19 cellular contexts compared by ENCODE assay signal in genomic region chr20:51668515-51668914, GRCh38.
"Had no signal": no experiment of that assay in that cellular context is flagged by ENCODE, and none has a peak within 500 bp of the region (broad histone marks: within the 10 kb centered on the region; RNA-seq: fewer than 3 reads in every experiment).

No MANE protein-coding gene starts in this region.

- DNase-seq: dermis blood vessel endothelial cell; effector memory CD4-positive, alpha-beta T cell; foreskin keratinocyte; heart left ventricle; islet precursor cell; kidney glomerular epithelial cell; left colon; left ventricle myocardium superior; nucleus accumbens; psoas muscle; right cardiac atrium; stimulated activated CD4-positive, alpha-beta T cell treated with anti-CD3 and anti-CD28 coated beads, Interleukin-15, amount 100 ng/mL, for 24 hours; stimulated activated CD4-positive, alpha-beta T cell treated with anti-CD3 and anti-CD28 coated beads, Interleukin-2, amount 100 ng/mL, for 48 hours; stimulated activated naive B cell treated with anti-CD40 and anti-IgM and Interleukin-4, amounts not matched to agents 10 μg/mL and 1 μg/mL and 100 μg/mL, for 72 hours; upper lobe of left lung had no signal

- H3K4me3 Mint-ChIP-seq: memory B cell; nephron; stimulated activated naive B cell treated with anti-CD40 and anti-IgM and Interleukin-4, amounts not matched to agents 10 μg/mL and 1 μg/mL and 100 μg/mL, for 72 hours; stimulated activated naive CD8-positive, alpha-beta T cell treated with anti-CD3 and anti-CD28 coated beads, Interleukin-15, Interleukin-2, amounts not matched to agents 100 ng/mL and 50 ng/mL, for 24 hours had no signal

- ATAC-seq: foreskin keratinocyte; gastroesophageal sphincter; heart left ventricle; left colon; left ventricle myocardium superior; psoas muscle; right cardiac atrium; stimulated activated naive B cell treated with anti-CD40 and anti-IgM and Interleukin-4, amounts not matched to agents 10 μg/mL and 1 μg/mL and 100 μg/mL, for 72 hours had no signal

- H3K4me1 Mint-ChIP-seq: nephron had no signal

- H3K27ac Mint-ChIP-seq: memory B cell; nephron; stimulated activated naive B cell treated with anti-CD40 and anti-IgM and Interleukin-4, amounts not matched to agents 10 μg/mL and 1 μg/mL and 100 μg/mL, for 72 hours; stimulated activated naive CD8-positive, alpha-beta T cell treated with anti-CD3 and anti-CD28 coated beads, Interleukin-15, Interleukin-2, amounts not matched to agents 100 ng/mL and 50 ng/mL, for 24 hours had no signal

- H3K9me3 Mint-ChIP-seq: memory B cell; nephron; stimulated activated naive B cell treated with anti-CD40 and anti-IgM and Interleukin-4, amounts not matched to agents 10 μg/mL and 1 μg/mL and 100 μg/mL, for 72 hours; stimulated activated naive CD8-positive, alpha-beta T cell treated with anti-CD3 and anti-CD28 coated beads, Interleukin-15, Interleukin-2, amounts not matched to agents 100 ng/mL and 50 ng/mL, for 24 hours had no signal

- H3K36me3 Mint-ChIP-seq: memory B cell; stimulated activated naive B cell treated with anti-CD40 and anti-IgM and Interleukin-4, amounts not matched to agents 10 μg/mL and 1 μg/mL and 100 μg/mL, for 72 hours had no signal
